1 cellular context compared by ENCODE assay signal in the genomic region with DNA sequence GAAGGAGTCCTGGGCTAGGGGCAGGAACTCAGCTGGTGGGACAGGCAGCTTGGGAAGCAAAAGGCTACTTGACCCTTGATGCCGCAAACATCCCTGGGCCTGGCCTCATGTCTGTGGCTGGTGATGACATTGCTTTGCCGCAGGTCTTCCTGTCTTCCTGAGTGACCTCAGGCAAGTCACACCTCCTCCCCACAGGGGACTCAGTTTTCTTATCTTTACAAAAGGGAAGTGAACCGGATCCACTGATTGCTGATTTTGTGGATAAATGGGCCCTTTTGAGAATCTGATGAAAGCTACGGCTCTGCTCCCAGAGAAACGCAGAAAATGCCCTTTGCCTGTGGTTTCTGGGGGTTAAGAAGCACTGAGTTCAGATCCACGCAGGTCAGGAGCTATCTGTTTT.
TF ChIP-seq lines count a peak whose summit lies in the region.

No MANE protein-coding gene starts in this region.

TF ChIP-seq in K562, 482 proteins besides CTCF, POLR2A, EP300 and RAD21 (continues in another document):
- TF ChIP-seq IRF2 (CRISPR knock-in tag; IDR thresholded peaks at IDR 0.05) (no peak), ARID2 (IDR thresholded peaks at IDR 0.05) (no peak), PPARD (CRISPR knock-in tag; IDR thresholded peaks at IDR 0.05) (no peak), TAF7 (tag; IDR thresholded peaks at IDR 0.05) (no peak), ZNF830 (CRISPR knock-in tag; IDR thresholded peaks at IDR 0.05) (no peak), GABPB2 (CRISPR knock-in tag; conservative IDR thresholded peaks at IDR 0.05) (no peak), SOX6 (IDR thresholded peaks at IDR 0.05) (no peak), MCM5 (IDR thresholded peaks at IDR 0.05; ENCODE audit: low read depth) (no peak), NR3C1 (CRISPR knock-in tag; IDR thresholded peaks at IDR 0.05) (no peak), ZZZ3 (IDR thresholded peaks at IDR 0.05) (no peak), ZNF124 (CRISPR knock-in tag; IDR thresholded peaks at IDR 0.05) (no peak), CCAR2 (IDR thresholded peaks at IDR 0.05; ENCODE audit: low read depth, low read length) (no peak), NR2F6 (CRISPR knock-in tag; IDR thresholded peaks at IDR 0.05) (no peak), ETV5 (CRISPR knock-in tag; IDR thresholded peaks at IDR 0.05; ENCODE audit: low read depth) (no peak), ZNF140 (CRISPR knock-in tag; IDR thresholded peaks at IDR 0.05) (no peak), CTBP1 (IDR thresholded peaks at IDR 0.05; ENCODE audit: borderline replicate concordance) (peak; percentile 86; the same call in 1 of the 2 replicates), MED1 (CRISPR knock-in tag; IDR thresholded peaks at IDR 0.05; ENCODE audit: borderline replicate concordance) (no peak), PML (IDR thresholded peaks at IDR 0.05; ENCODE audit: low read length) (no peak), GTF2E2 (tag; IDR thresholded peaks at IDR 0.05) (no peak), POLR2AphosphoS5 (IDR thresholded peaks at IDR 0.05; ENCODE audit: control insufficient read depth, insufficient read depth, low read depth, low read length) (no peak), HDAC2 (IDR thresholded peaks at IDR 0.05) (peak; percentile 74; the same call in 1 of the 2 replicates), NFRKB (IDR thresholded peaks at IDR 0.05; ENCODE audit: low read depth) (no peak), SNIP1 (IDR thresholded peaks at IDR 0.05; ENCODE audit: low read depth) (no peak), NUFIP1 (IDR thresholded peaks at IDR 0.05; ENCODE audit: partially characterized antibody) (no peak), DDX20 (tag; IDR thresholded peaks at IDR 0.05; ENCODE audit: low read depth) (no peak), HDAC3 (IDR thresholded peaks at IDR 0.05; ENCODE audit: borderline replicate concordance, partially characterized antibody) (no peak), PTTG1 (tag; IDR thresholded peaks at IDR 0.05; ENCODE audit: low read depth) (no peak), MYC (IDR thresholded peaks at IDR 0.05; ENCODE audit: low read depth, low read length) (peak; percentile 77), MYC (CRISPR knock-in tag; IDR thresholded peaks at IDR 0.05; ENCODE audit: borderline replicate concordance, low read depth) (no peak), E2F3 (CRISPR knock-in tag; IDR thresholded peaks at IDR 0.05) (no peak), SRSF7 (optimal IDR thresholded peaks at IDR 0.05; ENCODE audit: low read depth, low read length) (no peak), NR2C1 (IDR thresholded peaks at IDR 0.05) (no peak), NR2C1 (tag; IDR thresholded peaks at IDR 0.05) (peak; percentile 89), ZNF197 (CRISPR knock-in tag; IDR thresholded peaks at IDR 0.05; ENCODE audit: low read depth) (no peak)
- TF ChIP-seq, protein P1, sequence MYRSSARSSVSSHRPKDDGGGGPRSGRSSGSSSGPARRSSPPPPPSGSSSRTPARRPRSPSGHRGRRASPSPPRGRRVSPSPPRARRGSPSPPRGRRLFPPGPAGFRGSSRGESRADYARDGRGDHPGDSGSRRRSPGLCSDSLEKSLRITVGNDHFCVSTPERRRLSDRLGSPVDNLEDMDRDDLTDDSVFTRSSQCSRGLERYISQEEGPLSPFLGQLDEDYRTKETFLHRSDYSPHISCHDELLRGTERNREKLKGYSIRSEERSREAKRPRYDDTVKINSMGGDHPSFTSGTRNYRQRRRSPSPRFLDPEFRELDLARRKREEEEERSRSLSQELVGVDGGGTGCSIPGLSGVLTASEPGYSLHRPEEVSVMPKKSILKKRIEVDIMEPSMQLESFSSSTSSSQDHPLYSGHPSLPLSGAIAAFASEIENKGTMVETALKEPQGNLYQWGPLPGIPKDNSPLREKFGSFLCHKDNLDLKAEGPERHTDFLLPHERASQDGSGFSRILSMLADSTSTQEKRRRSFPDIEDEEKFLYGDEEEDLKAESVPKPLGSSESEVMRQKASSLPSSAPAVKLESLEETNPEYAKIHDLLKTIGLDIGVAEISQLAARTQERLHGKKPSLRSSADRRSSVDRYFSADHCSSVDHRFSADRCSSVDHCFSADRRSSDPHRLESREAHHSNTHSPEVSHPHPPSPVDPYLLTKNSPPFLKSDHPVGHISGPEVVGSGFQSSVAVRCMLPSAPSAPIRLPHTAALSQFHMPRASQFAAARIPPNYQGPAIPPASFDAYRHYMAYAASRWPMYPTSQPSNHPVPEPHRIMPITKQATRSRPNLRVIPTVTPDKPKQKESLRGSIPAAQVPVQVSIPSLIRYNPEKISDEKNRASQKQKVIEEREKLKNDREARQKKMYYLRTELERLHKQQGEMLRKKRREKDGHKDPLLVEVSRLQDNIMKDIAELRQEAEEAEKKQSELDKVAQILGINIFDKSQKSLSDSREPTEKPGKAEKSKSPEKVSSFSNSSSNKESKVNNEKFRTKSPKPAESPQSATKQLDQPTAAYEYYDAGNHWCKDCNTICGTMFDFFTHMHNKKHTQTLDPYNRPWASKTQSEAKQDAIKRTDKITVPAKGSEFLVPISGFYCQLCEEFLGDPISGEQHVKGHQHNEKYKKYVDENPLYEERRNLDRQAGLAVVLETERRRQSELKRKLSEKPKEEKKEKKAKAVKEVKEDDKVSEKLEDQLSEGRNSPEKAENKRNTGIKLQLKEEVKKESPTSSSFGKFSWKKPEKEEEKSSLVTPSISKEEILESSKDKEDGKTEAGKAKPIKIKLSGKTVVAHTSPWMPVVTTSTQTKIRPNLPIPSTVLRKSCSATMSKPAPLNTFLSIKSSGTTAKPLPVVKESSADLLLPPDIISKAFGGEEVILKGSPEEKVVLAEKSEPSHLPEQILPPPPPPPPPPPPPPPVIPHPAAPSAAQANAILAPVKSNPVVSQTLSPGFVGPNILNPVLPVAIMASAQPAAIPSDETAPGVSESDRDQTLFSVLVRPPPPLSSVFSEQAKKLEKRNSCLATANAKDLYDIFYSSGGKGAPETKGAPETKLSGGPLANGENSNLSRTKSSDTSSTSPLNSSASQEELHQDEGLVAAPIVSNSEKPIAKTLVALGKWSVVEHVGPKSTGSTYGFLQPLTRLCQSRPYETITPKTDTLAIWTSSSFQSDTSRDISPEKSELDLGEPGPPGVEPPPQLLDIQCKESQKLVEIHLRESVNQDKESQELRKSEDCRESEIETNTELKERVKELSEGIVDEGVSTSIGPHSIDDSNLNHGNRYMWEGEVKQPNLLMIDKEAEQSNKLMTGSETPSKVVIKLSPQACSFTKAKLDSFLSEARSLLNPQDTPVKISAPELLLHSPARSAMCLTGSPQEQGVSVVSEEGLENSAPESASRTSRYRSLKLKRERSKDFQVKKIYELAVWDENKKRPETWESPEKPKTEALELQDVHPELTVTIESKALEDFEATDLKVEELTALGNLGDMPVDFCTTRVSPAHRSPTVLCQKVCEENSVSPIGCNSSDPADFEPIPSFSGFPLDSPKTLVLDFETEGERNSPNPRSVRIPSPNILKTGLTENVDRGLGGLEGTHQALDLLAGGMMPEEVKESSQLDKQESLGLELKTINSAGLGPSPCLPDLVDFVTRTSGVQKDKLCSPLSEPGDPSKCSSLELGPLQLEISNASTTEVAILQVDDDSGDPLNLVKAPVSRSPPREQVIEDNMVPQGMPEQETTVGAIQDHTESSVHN (IDR thresholded peaks at IDR 0.05; ENCODE audit: borderline replicate concordance in 1 of 2, low read depth in 1 of 2): no peak; a peak in 1 of 4 replicates
- TF ChIP-seq, protein P2, sequence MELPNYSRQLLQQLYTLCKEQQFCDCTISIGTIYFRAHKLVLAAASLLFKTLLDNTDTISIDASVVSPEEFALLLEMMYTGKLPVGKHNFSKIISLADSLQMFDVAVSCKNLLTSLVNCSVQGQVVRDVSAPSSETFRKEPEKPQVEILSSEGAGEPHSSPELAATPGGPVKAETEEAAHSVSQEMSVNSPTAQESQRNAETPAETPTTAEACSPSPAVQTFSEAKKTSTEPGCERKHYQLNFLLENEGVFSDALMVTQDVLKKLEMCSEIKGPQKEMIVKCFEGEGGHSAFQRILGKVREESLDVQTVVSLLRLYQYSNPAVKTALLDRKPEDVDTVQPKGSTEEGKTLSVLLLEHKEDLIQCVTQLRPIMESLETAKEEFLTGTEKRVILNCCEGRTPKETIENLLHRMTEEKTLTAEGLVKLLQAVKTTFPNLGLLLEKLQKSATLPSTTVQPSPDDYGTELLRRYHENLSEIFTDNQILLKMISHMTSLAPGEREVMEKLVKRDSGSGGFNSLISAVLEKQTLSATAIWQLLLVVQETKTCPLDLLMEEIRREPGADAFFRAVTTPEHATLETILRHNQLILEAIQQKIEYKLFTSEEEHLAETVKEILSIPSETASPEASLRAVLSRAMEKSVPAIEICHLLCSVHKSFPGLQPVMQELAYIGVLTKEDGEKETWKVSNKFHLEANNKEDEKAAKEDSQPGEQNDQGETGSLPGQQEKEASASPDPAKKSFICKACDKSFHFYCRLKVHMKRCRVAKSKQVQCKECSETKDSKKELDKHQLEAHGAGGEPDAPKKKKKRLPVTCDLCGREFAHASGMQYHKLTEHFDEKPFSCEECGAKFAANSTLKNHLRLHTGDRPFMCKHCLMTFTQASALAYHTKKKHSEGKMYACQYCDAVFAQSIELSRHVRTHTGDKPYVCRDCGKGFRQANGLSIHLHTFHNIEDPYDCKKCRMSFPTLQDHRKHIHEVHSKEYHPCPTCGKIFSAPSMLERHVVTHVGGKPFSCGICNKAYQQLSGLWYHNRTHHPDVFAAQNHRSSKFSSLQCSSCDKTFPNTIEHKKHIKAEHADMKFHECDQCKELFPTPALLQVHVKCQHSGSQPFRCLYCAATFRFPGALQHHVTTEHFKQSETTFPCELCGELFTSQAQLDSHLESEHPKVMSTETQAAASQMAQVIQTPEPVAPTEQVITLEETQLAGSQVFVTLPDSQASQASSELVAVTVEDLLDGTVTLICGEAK (IDR thresholded peaks at IDR 0.05): no peak
- TF ChIP-seq, protein P2 (CRISPR knock-in tag; IDR thresholded peaks at IDR 0.05): no peak
- TF ChIP-seq, protein P3, sequence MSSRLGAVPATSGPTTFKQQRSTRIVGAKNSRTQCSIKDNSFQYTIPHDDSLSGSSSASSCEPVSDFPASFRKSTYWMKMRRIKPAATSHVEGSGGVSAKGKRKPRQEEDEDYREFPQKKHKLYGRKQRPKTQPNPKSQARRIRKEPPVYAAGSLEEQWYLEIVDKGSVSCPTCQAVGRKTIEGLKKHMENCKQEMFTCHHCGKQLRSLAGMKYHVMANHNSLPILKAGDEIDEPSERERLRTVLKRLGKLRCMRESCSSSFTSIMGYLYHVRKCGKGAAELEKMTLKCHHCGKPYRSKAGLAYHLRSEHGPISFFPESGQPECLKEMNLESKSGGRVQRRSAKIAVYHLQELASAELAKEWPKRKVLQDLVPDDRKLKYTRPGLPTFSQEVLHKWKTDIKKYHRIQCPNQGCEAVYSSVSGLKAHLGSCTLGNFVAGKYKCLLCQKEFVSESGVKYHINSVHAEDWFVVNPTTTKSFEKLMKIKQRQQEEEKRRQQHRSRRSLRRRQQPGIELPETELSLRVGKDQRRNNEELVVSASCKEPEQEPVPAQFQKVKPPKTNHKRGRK (tag; IDR thresholded peaks at IDR 0.05): no peak
- TF ChIP-seq, protein P4, sequence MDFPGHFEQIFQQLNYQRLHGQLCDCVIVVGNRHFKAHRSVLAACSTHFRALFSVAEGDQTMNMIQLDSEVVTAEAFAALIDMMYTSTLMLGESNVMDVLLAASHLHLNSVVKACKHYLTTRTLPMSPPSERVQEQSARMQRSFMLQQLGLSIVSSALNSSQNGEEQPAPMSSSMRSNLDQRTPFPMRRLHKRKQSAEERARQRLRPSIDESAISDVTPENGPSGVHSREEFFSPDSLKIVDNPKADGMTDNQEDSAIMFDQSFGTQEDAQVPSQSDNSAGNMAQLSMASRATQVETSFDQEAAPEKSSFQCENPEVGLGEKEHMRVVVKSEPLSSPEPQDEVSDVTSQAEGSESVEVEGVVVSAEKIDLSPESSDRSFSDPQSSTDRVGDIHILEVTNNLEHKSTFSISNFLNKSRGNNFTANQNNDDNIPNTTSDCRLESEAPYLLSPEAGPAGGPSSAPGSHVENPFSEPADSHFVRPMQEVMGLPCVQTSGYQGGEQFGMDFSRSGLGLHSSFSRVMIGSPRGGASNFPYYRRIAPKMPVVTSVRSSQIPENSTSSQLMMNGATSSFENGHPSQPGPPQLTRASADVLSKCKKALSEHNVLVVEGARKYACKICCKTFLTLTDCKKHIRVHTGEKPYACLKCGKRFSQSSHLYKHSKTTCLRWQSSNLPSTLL (IDR thresholded peaks at IDR 0.05): no peak
- TF ChIP-seq, protein P5, sequence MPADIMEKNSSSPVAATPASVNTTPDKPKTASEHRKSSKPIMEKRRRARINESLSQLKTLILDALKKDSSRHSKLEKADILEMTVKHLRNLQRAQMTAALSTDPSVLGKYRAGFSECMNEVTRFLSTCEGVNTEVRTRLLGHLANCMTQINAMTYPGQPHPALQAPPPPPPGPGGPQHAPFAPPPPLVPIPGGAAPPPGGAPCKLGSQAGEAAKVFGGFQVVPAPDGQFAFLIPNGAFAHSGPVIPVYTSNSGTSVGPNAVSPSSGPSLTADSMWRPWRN (IDR thresholded peaks at IDR 0.05; ENCODE audit: low read depth): peak; percentile 99
- TF ChIP-seq, protein P6, sequence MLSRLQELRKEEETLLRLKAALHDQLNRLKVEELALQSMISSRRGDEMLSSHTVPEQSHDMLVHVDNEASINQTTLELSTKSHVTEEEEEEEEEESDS (CRISPR knock-in tag; IDR thresholded peaks at IDR 0.05): no peak
